Comparison of ENCODE assay signal across 8 cellular contexts in genomic region chr10:71964669-71965515, GRCh38. TPM values are rescaled to one million over a fixed set of nuclear protein-coding genes. Genes with fewer than 3 reads are reported as not detected.
DNase-seq lines count a peak whose midpoint lies in the region; ATAC-seq, FAIRE-seq and TF ChIP-seq lines count a peak whose summit lies in the region.

No MANE protein-coding gene starts in this region.

- TF ChIP-seq CTCF in SK-N-SH (IDR thresholded peaks at IDR 0.05) (no peak), bronchial epithelial cell (IDR thresholded peaks at IDR 0.05; ENCODE audit: insufficient read depth, low read length, severe bottlenecking) (no peak)

- no peak for TF ChIP-seq RAD21 in SK-N-SH (IDR thresholded peaks at IDR 0.05; ENCODE audit: low read length)

- no peaks in the 10 kb centered on the region for H3K9me3 ChIP-seq in SK-N-SH

- H3F3A ChIP-seq in SK-N-SH (replicated peaks; ENCODE audit: insufficient read depth): peaks cover 9% of the 10 kb centered on the region

- peak; percentile 43 for ATAC-seq in GM18498 (IDR thresholded peaks at IDR 0.05; ENCODE audit: unreplicated experiment)
- no peak for ATAC-seq in HG03521 (IDR thresholded peaks at IDR 0.05; ENCODE audit: unreplicated experiment)
- ATAC-seq in HG02571 (IDR thresholded peaks at IDR 0.05; ENCODE audit: unreplicated experiment): no peak
- ATAC-seq in HG03565 (IDR thresholded peaks at IDR 0.05; ENCODE audit: unreplicated experiment): no peak

- peaks cover 18 to 25% of the 10 kb centered on the region in 2 experiments; a peak in 3 of 4 replicates for H3K4me1 ChIP-seq in SK-N-SH (ENCODE audit: control insufficient read depth in 1 of 2, insufficient read depth in 2 of 2, low read depth in 1 of 2, low read length in 1 of 2)

- H3K27me3 ChIP-seq in SK-N-SH (ENCODE audit: insufficient read depth): no peaks in the 10 kb centered on the region
- H3K27me3 ChIP-seq in bronchial epithelial cell (ENCODE audit: control insufficient read depth, insufficient read depth, low read length): no peaks in the 10 kb centered on the region
- H3K27me3 ChIP-seq in layer of hippocampus (ENCODE audit: control insufficient read depth, insufficient read depth, low read length): peaks cover 2% of the 10 kb centered on the region

- CTCF ChIA-PET in SK-N-SH (lab: Yijun Ruan, JAX): interaction anchor here (0.6 to 5.6 kb wide), 7 partner anchors 10 to 84 kb away, joined by 3 to 31 read pairs (median 4); no protein-coding TSS in a partner anchor

- POLR2A ChIA-PET in SK-N-SH (lab: Yijun Ruan, JAX): interaction anchor here (1.0 to 1.6 kb wide), 2 partner anchors 34 to 61 kb away, joined by 4 to 10 read pairs; no protein-coding TSS in a partner anchor

- H3K27ac ChIP-seq in SK-N-SH (ENCODE audit: low read depth in 2 of 2, low read length in 1 of 2) (peak overlapping the region; percentile 28 to 32; a peak in 3 of 4 replicates), layer of hippocampus (ENCODE audit: low read depth, low read length) (peak overlapping the region; percentile 89)

- no peaks in the 10 kb centered on the region for H3K9me2 ChIP-seq in SK-N-SH

- no peak for FAIRE-seq in bronchial epithelial cell (lab: Jason Lieb, UNC)

- peaks cover 53% of the 10 kb centered on the region for H3K79me2 ChIP-seq in SK-N-SH (ENCODE audit: insufficient read depth)

- 0% methylated on average over 22 of the region's 59 CpGs for WGBS in SK-N-SH (ENCODE audit: low lambda C conversion rate)

- TF ChIP-seq EP300 in SK-N-SH (IDR thresholded peaks at IDR 0.05; ENCODE audit: borderline replicate concordance in 1 of 2, low read depth in 1 of 2, low read length in 1 of 2): no peak

- H3K36me3 ChIP-seq in SK-N-SH (replicated peaks in 1 of 2; ENCODE audit: control insufficient read depth in 1 of 2, insufficient read depth in 2 of 2, low read length in 1 of 2): no peaks in the 10 kb centered on the region
- no peaks in the 10 kb centered on the region for H3K36me3 ChIP-seq in bronchial epithelial cell (ENCODE audit: control insufficient read depth, insufficient read depth, low read length)

- H4K20me1 ChIP-seq in SK-N-SH (ENCODE audit: insufficient read depth): peaks cover 13% of the 10 kb centered on the region

- peak overlapping the region; percentile 83; the same call in 1 of the 2 replicates for H2AFZ ChIP-seq in SK-N-SH (ENCODE audit: low read depth)

- H3K9ac ChIP-seq in SK-N-SH: peak overlapping the region; percentile 81

- H3K4me2 ChIP-seq in SK-N-SH: peak overlapping the region; percentile 100

- DNase-seq in SK-N-SH (peak; percentile 80), bronchial epithelial cell (ENCODE audit: low read depth) (peak; percentile 69)
- DNase-seq in stimulated activated CD4-positive, alpha-beta T cell treated with anti-CD3 and anti-CD28 coated beads, Interleukin-1b, Interleukin-23, amount 100 ng/mL, for 4 hours (ENCODE audit: low read depth in 2 of 2): peak; percentile 41 to 47

- peak overlapping the region; percentile 75 to 99 for H3K4me3 ChIP-seq in SK-N-SH (ENCODE audit: low read depth in 2 of 2, low read length in 1 of 2)
- H3K4me3 ChIP-seq in bronchial epithelial cell (ENCODE audit: low read depth, low read length): peak overlapping the region; percentile 67

TF ChIP-seq in SK-N-SH, 30 proteins besides CTCF, POLR2A, EP300 and RAD21:
- TF ChIP-seq FOXM1 (IDR thresholded peaks at IDR 0.05; ENCODE audit: low read depth) (no peak), TAF1 (IDR thresholded peaks at IDR 0.05; ENCODE audit: borderline replicate concordance, low read depth, low read length) (peak; percentile 32; the same call in 1 of the 2 replicates), NRF1 (IDR thresholded peaks at IDR 0.05; ENCODE audit: low read depth, low read length) (0 out of 2 replicates have a peak, but pooled peaks have one; percentile 31), MAX (IDR thresholded peaks at IDR 0.05; ENCODE audit: low read depth) (peak; percentile 92), MEF2A (IDR thresholded peaks at IDR 0.05; ENCODE audit: borderline replicate concordance, low read depth) (no peak), MXI1 (IDR thresholded peaks at IDR 0.05; ENCODE audit: low read depth, low read length) (peak; percentile 83), POLR2AphosphoS5 (IDR thresholded peaks at IDR 0.05; ENCODE audit: low read depth, low read length) (peak; percentile 20; the same call in 1 of the 2 replicates), FOSL2 (IDR thresholded peaks at IDR 0.05; ENCODE audit: borderline replicate concordance, low read depth) (peak; percentile 20; the same call in 1 of the 2 replicates), TCF12 (IDR thresholded peaks at IDR 0.05) (peak; percentile 50; the same call in 1 of the 2 replicates)
TF ChIP-seq in SK-N-SH: peak in this region for 7.

RNA-seq across cellular contexts. Expression of gene CHST3, which starts 0.7 kb away (rescaled TPM):
- polyA plus RNA-seq in SK-N-SH (2012; rRNA removed): 6.0 and 6.1 TPM in 2 replicates
- polyA plus RNA-seq in SK-N-SH (2012; cell fraction: cytosol; rRNA removed): 4.1 and 5.6 TPM in 2 replicates
- 5.7 and 6.8 TPM in 2 replicates for polyA plus RNA-seq in SK-N-SH (2012; cell fraction: nucleus; rRNA removed)
- total RNA-seq in bronchial epithelial cell: 11.4 and 16.6 TPM in 2 replicates
